Comparison of ENCODE assay signal across 1 cellular context in genomic region chr2:47688561-47688960, GRCh38.
TF ChIP-seq lines count a peak whose summit lies in the region.

No MANE protein-coding gene starts in this region.

TF ChIP-seq in GM23338, 12 proteins besides CTCF, POLR2A, EP300 and RAD21 (continued from another document):
- TF ChIP-seq ZNF462 (CRISPR knock-in tag; IDR thresholded peaks at IDR 0.05) (no peak), ZNF331 (CRISPR knock-in tag; IDR thresholded peaks at IDR 0.05; ENCODE audit: low read depth) (no peak), NANOG (IDR thresholded peaks at IDR 0.05; ENCODE audit: borderline replicate concordance) (no peak), ETS1 (IDR thresholded peaks at IDR 0.05) (no peak), ZNF114 (CRISPR knock-in tag; IDR thresholded peaks at IDR 0.05) (no peak)
